In genomic region chr10:27285093-27285492, GRCh38 we compare ENCODE assay signal across 8 cellular contexts. TPM values are rescaled to one million over a fixed set of nuclear protein-coding genes. Genes with fewer than 3 reads are reported as not detected.
DNase-seq lines count a peak whose midpoint lies in the region; ATAC-seq and TF ChIP-seq lines count a peak whose summit lies in the region.

No MANE protein-coding gene starts in this region.

- H3K36me3 ChIP-seq in CD4-positive, alpha-beta memory T cell (ENCODE audit: insufficient read depth, low read length) = no peaks in the 10 kb centered on the region
- H3K36me3 ChIP-seq in IMR-90 (ENCODE audit: control insufficient read depth, insufficient read depth, low read length) = no peaks in the 10 kb centered on the region
- H3K36me3 ChIP-seq in lower lobe of right lung = no peaks in the 10 kb centered on the region
- H3K36me3 ChIP-seq in tibial artery = no peaks in the 10 kb centered on the region

- peak; percentile 23; the same call in 1 of the 2 replicates for TF ChIP-seq RAD21 in IMR-90 (IDR thresholded peaks at IDR 0.05; ENCODE audit: low read length)

- H3K27ac Mint-ChIP-seq in CD4-positive, alpha-beta memory T cell = no peak overlapping the region
- H3K27ac Mint-ChIP-seq in activated naive CD4-positive, alpha-beta T cell treated with anti-CD3 and anti-CD28 coated beads for 36 hours = peak overlapping the region; percentile 77

- CTCF ChIA-PET in CD4-positive, alpha-beta memory T cell (lab: Charles Lee; ENCODE audit: partially characterized antibody) = interaction anchor here (1.1 to 1.7 kb wide), 5 partner anchors 33 to 62 kb away, joined by 3 to 34 read pairs (median 4); no protein-coding TSS in a partner anchor
- CTCF ChIA-PET in IMR-90 (lab: Yijun Ruan, JAX) = no interaction called here
- CTCF ChIA-PET in activated naive CD4-positive, alpha-beta T cell treated with anti-CD3 and anti-CD28 coated beads for 36 hours (lab: Charles Lee) = interaction anchor here (0.7 to 1.3 kb wide), 2 partner anchors 9 to 61 kb away, joined by 3 to 7 read pairs; no protein-coding TSS in a partner anchor

- peak; percentile 31; the same call in 1 of the 2 replicates for TF ChIP-seq CTCF in IMR-90 (conservative IDR thresholded peaks at IDR 0.05; ENCODE audit: low read depth, low read length)
- peak; percentile 18 for TF ChIP-seq CTCF in lower lobe of right lung (IDR thresholded peaks at IDR 0.05)
- TF ChIP-seq CTCF in tibial artery (IDR thresholded peaks at IDR 0.05) = no peak

- POLR2A ChIA-PET in CD4-positive, alpha-beta memory T cell (lab: Charles Lee; ENCODE audit: partially characterized antibody) = interaction anchor here (0.9 to 1.2 kb wide), 2 partner anchors 43 to 62 kb away, joined by 3 to 5 read pairs; no protein-coding TSS in a partner anchor
- POLR2A ChIA-PET in IMR-90 (lab: Charles Lee; ENCODE audit: unreplicated experiment) = no interaction called here

- no peaks in the 10 kb centered on the region for H3K27me3 ChIP-seq in CD4-positive, alpha-beta memory T cell (ENCODE audit: insufficient read depth, low read length)
- H3K27me3 ChIP-seq in IMR-90 (ENCODE audit: control insufficient read depth, insufficient read depth, low read length) (no peaks in the 10 kb centered on the region), lower lobe of right lung (ENCODE audit: low read depth) (no peaks in the 10 kb centered on the region), tibial artery (no peaks in the 10 kb centered on the region)

- peaks cover 0 to 4% (median 3%) of the 10 kb centered on the region in 4 donors for H3K4me1 Mint-ChIP-seq in CD4-positive, alpha-beta memory T cell
- H3K4me1 Mint-ChIP-seq in activated naive CD4-positive, alpha-beta T cell treated with anti-CD3 and anti-CD28 coated beads for 36 hours (ENCODE audit: low read depth) = peaks cover 5% of the 10 kb centered on the region

- no peak overlapping the region for H2AFZ ChIP-seq in IMR-90 (replicated peaks; ENCODE audit: low read length, poor library complexity)

- no TSS peak for BruUV-seq in IMR-90 (replicated peaks; lab: Mats Ljungman, UMichigan)

- H3K4me2 ChIP-seq in IMR-90 (ENCODE audit: low read depth, low read length) = no peak overlapping the region

- no peak overlapping the region for H2BK20ac ChIP-seq in IMR-90 (ENCODE audit: low read depth, low read length)

- no peak overlapping the region for H2AK5ac ChIP-seq in IMR-90 (ENCODE audit: low read depth, low read length)

- no peaks in the 10 kb centered on the region for H3K9me1 ChIP-seq in IMR-90 (ENCODE audit: insufficient read depth, low read length)

- no peak overlapping the region for H3K23ac ChIP-seq in IMR-90 (ENCODE audit: low read depth, low read length)

- no peaks in the 10 kb centered on the region for H3K9me3 Mint-ChIP-seq in CD4-positive, alpha-beta memory T cell
- H3K9me3 Mint-ChIP-seq in activated naive CD4-positive, alpha-beta T cell treated with anti-CD3 and anti-CD28 coated beads for 36 hours = no peaks in the 10 kb centered on the region

- in situ Hi-C loops in IMR-90 (cut with MboI; ENCODE audit: low sequenced_read_pairs) = no loop called here

- no peak overlapping the region for H3K18ac ChIP-seq in IMR-90 (ENCODE audit: low read depth, low read length)

- H3K27ac ChIP-seq in CD4-positive, alpha-beta memory T cell (ENCODE audit: low read depth, low read length) = no peak overlapping the region
- no peak overlapping the region for H3K27ac ChIP-seq in IMR-90 (ENCODE audit: insufficient read depth, low read length)
- H3K27ac ChIP-seq in lower lobe of right lung = no peak overlapping the region
- no peak overlapping the region for H3K27ac ChIP-seq in tibial artery

- no peak overlapping the region for H3K4ac ChIP-seq in IMR-90 (ENCODE audit: low read depth, low read length)

- no peak for ATAC-seq in IMR-90 (ENCODE audit: low read depth)
- ATAC-seq in lower lobe of right lung = no peak
- no peak for ATAC-seq in HG03108 (IDR thresholded peaks at IDR 0.05; ENCODE audit: unreplicated experiment)

- H3K9me3 ChIP-seq in CD4-positive, alpha-beta memory T cell (ENCODE audit: control insufficient read depth in 1 of 2, low read length in 2 of 2) = no peaks in the 10 kb centered on the region
- H3K9me3 ChIP-seq in IMR-90 (ENCODE audit: control insufficient read depth, insufficient read depth, low read length) = no peaks in the 10 kb centered on the region
- no peaks in the 10 kb centered on the region for H3K9me3 ChIP-seq in lower lobe of right lung
- H3K9me3 ChIP-seq in tibial artery = no peaks in the 10 kb centered on the region

- DNase-seq in CD4-positive, alpha-beta memory T cell = peak; percentile 34 to 55 (median 37)
- DNase-seq in IMR-90 (peak; percentile 2), lower lobe of right lung (no peak), SW 1271 (lab: John Stamatoyannopoulos, UW) (no peak), tibial artery (no peak), NCI-H128 (lab: John Stamatoyannopoulos, UW; ENCODE audit: unreplicated experiment) (no peak)
- DNase-seq in activated naive CD4-positive, alpha-beta T cell treated with anti-CD3 and anti-CD28 coated beads for 36 hours = peak; percentile 71

- dilution Hi-C loops in IMR-90 (cut with HindIII; ENCODE audit: low sequenced_read_pairs, unreplicated experiment) = no loop called here

- no peak overlapping the region for H2BK15ac ChIP-seq in IMR-90 (ENCODE audit: low read depth, low read length)

- WGBS in IMR-90 (ENCODE audit: extremely low coverage in 2 of 2, insufficient read length in 1 of 2), 2 experiments = 0% methylated on average over 1 of the region's 3 CpGs; no CpG with 5 or more reads in 1 of the 2 experiments

- H3K4me3 ChIP-seq in CD4-positive, alpha-beta memory T cell (ENCODE audit: low read length in 2 of 2) = no peak overlapping the region
- no peak overlapping the region for H3K4me3 ChIP-seq in IMR-90 (ENCODE audit: insufficient read depth, low read depth, low read length)
- H3K4me3 ChIP-seq in lower lobe of right lung = no peak overlapping the region
- no peak overlapping the region for H3K4me3 ChIP-seq in tibial artery

- TF ChIP-seq POLR2A in IMR-90 (IDR thresholded peaks at IDR 0.05; ENCODE audit: low read depth, low read length) = no peak

- no peaks in the 10 kb centered on the region for H3K79me1 ChIP-seq in IMR-90 (ENCODE audit: low read depth in 1 of 2, low read length in 2 of 2)

- H2AK9ac ChIP-seq in IMR-90 (replicated peaks; ENCODE audit: low read depth, low read length, poor library complexity) = no peak overlapping the region

- no peak overlapping the region for H4K91ac ChIP-seq in IMR-90 (ENCODE audit: insufficient read depth, low read depth, low read length)

- no peak overlapping the region for H3K9ac ChIP-seq in IMR-90 (ENCODE audit: low read depth, low read length)

- H4K20me1 ChIP-seq in IMR-90 (ENCODE audit: insufficient read depth, low read length) = no peaks in the 10 kb centered on the region

- no peak overlapping the region for H3K4me3 Mint-ChIP-seq in CD4-positive, alpha-beta memory T cell
- H3K4me3 Mint-ChIP-seq in activated naive CD4-positive, alpha-beta T cell treated with anti-CD3 and anti-CD28 coated beads for 36 hours = no peak overlapping the region

- H4K5ac ChIP-seq in IMR-90 (ENCODE audit: low read depth, low read length) = no peak overlapping the region

- no peak overlapping the region for H3K56ac ChIP-seq in IMR-90 (ENCODE audit: extremely low read depth, insufficient read depth, low read length)

- H4K8ac ChIP-seq in IMR-90 (ENCODE audit: low read depth in 2 of 2, low read length in 2 of 2) = no peak overlapping the region

- no peak overlapping the region for H2BK120ac ChIP-seq in IMR-90 (ENCODE audit: low read depth, low read length)

- H3K14ac ChIP-seq in IMR-90 (replicated peaks; ENCODE audit: low read depth, low read length) = no peak overlapping the region

- no peaks in the 10 kb centered on the region for H3K27me3 Mint-ChIP-seq in CD4-positive, alpha-beta memory T cell
- no peaks in the 10 kb centered on the region for H3K27me3 Mint-ChIP-seq in activated naive CD4-positive, alpha-beta T cell treated with anti-CD3 and anti-CD28 coated beads for 36 hours (ENCODE audit: low read depth)

- H2BK5ac ChIP-seq in IMR-90 (ENCODE audit: low read depth, low read length, poor library complexity, severe bottlenecking) = no peak overlapping the region

- no peaks in the 10 kb centered on the region for H3K36me3 Mint-ChIP-seq in CD4-positive, alpha-beta memory T cell
- no peaks in the 10 kb centered on the region for H3K36me3 Mint-ChIP-seq in activated naive CD4-positive, alpha-beta T cell treated with anti-CD3 and anti-CD28 coated beads for 36 hours (ENCODE audit: low read depth)

- intact Hi-C loops in CD4-positive, alpha-beta memory T cell (cut with micrococcal nuclease) = loop anchor here (1.0 to 5.0 kb wide), 3 partner anchors 27 to 61 kb away; partner anchors contain the start of gene ACBD5
- intact Hi-C loops in IMR-90 (cut with micrococcal nuclease) = no loop called here
- intact Hi-C loops in activated naive CD4-positive, alpha-beta T cell treated with anti-CD3 and anti-CD28 coated beads for 36 hours (cut with micrococcal nuclease) = loop anchor here (1.0 kb wide), 3 partner anchors 43 to 395 kb away; no protein-coding TSS in a partner anchor
- intact Hi-C loops in lower lobe of right lung (cut with DNase I) = no loop called here
- intact Hi-C loops in tibial artery (cut with DNase I; ENCODE audit: low total_unique reads) = no loop called here

- no peaks in the 10 kb centered on the region for H3K4me1 ChIP-seq in CD4-positive, alpha-beta memory T cell (ENCODE audit: insufficient read depth, low read length)
- H3K4me1 ChIP-seq in IMR-90 (ENCODE audit: control insufficient read depth, insufficient read depth, low read length) (no peaks in the 10 kb centered on the region), lower lobe of right lung (no peaks in the 10 kb centered on the region), tibial artery (no peaks in the 10 kb centered on the region)

TF ChIP-seq in IMR-90, 13 proteins besides CTCF, POLR2A, EP300 and RAD21:
- TF ChIP-seq SMC3 (IDR thresholded peaks at IDR 0.05; ENCODE audit: low read depth, low read length) (no peak), RCOR1 (IDR thresholded peaks at IDR 0.05; ENCODE audit: insufficient replicate concordance, low read length) (no peak), FOS (IDR thresholded peaks at IDR 0.05; ENCODE audit: low read depth, low read length) (no peak), MAFK (IDR thresholded peaks at IDR 0.05; ENCODE audit: low read depth, low read length) (no peak)

RNA-seq across cellular contexts. Expression of gene ACBD5, which starts 44.5 kb away (rescaled TPM):
- 10 to 100 TPM; 23.9 to 24.9 TPM for total RNA-seq in CD4-positive, alpha-beta memory T cell
- 10 to 100 TPM; 11.3 to 11.4 TPM for polyA plus RNA-seq in CD4-positive, alpha-beta memory T cell
- total RNA-seq in IMR-90 (2012; rRNA removed) (11.7 and 19.4 TPM in 2 replicates), lower lobe of right lung (27.9 TPM)
- polyA plus RNA-seq in IMR-90 (2012; rRNA removed) = 6.5 and 7.7 TPM in 2 replicates
- polyA plus RNA-seq in IMR-90 (2012; cell fraction: cytosol; rRNA removed) = 2.0 and 2.2 TPM in 2 replicates
- polyA plus RNA-seq in IMR-90 (2012; cell fraction: nucleus; rRNA removed; ENCODE audit: low replicate concordance) = 1.3 and 4.8 TPM in 2 replicates
- 10 to 100 TPM in 1 of 2 experiments, 1 to 10 TPM in 1; 8.7 to 10.4 TPM for total RNA-seq in activated naive CD4-positive, alpha-beta T cell treated with anti-CD3 and anti-CD28 coated beads for 36 hours

Comparison
In these comparisons a context has a peak if more than half of its experiments do, and no peak if none do; other contexts are left out.
1. DNase-seq: peak in CD4-positive, alpha-beta memory T cell (5 of 5), IMR-90 (single experiment) and activated naive CD4-positive, alpha-beta T cell treated with anti-CD3 and anti-CD28 coated beads for 36 hours (single experiment); none in lower lobe of right lung (single experiment), SW 1271 (0 of 2), tibial artery (0 of 2) and NCI-H128 (single experiment).
2. CTCF ChIP-seq: peak in IMR-90 (single experiment) and lower lobe of right lung (single experiment); none in tibial artery (0 of 2).
3. intact Hi-C loops: an anchor here in CD4-positive, alpha-beta memory T cell (1.0 to 5.0 kb wide) and activated naive CD4-positive, alpha-beta T cell treated with anti-CD3 and anti-CD28 coated beads for 36 hours (1.0 kb wide); none called in IMR-90, lower lobe of right lung and tibial artery.